7 cellular contexts compared by ENCODE assay signal in genomic region chr10:132335189-132336063, GRCh38.
DNase-seq lines count a peak whose midpoint lies in the region; ATAC-seq lines count a peak whose summit lies in the region.

No MANE protein-coding gene starts in this region.

- H3K9me3 Mint-ChIP-seq in stimulated activated effector memory CD8-positive, alpha-beta T cell treated with anti-CD3 and anti-CD28 coated beads, Interleukin-12 subunit alpha, Interleukin-12 subunit beta, amount 100 ng/mL, for 72 hours = no peaks in the 10 kb centered on the region

- ATAC-seq in HG03103 (IDR thresholded peaks at IDR 0.05; ENCODE audit: low read depth, unreplicated experiment) = peak; percentile 53
- no peak for ATAC-seq in stimulated activated effector memory CD8-positive, alpha-beta T cell treated with anti-CD3 and anti-CD28 coated beads, Interleukin-12 subunit alpha, Interleukin-12 subunit beta, amount 100 ng/mL, for 72 hours

- no peak overlapping the region for H3K27ac Mint-ChIP-seq in stimulated activated effector memory CD8-positive, alpha-beta T cell treated with anti-CD3 and anti-CD28 coated beads, Interleukin-12 subunit alpha, Interleukin-12 subunit beta, amount 100 ng/mL, for 72 hours

- peaks cover 41% of the 10 kb centered on the region for H3K4me1 Mint-ChIP-seq in stimulated activated effector memory CD8-positive, alpha-beta T cell treated with anti-CD3 and anti-CD28 coated beads, Interleukin-12 subunit alpha, Interleukin-12 subunit beta, amount 100 ng/mL, for 72 hours

- peak overlapping the region; percentile 75 for H3K4me3 Mint-ChIP-seq in stimulated activated effector memory CD8-positive, alpha-beta T cell treated with anti-CD3 and anti-CD28 coated beads, Interleukin-12 subunit alpha, Interleukin-12 subunit beta, amount 100 ng/mL, for 72 hours

- DNase-seq in GM19238 (ENCODE audit: insufficient read length, low spot score) = peak; percentile 51
- peak; percentile 70 for DNase-seq in amniotic epithelial cell (ENCODE audit: low read depth)
- DNase-seq in stimulated activated effector memory CD8-positive, alpha-beta T cell treated with anti-CD3 and anti-CD28 coated beads, Interleukin-12 subunit alpha, Interleukin-12 subunit beta, amount 100 ng/mL, for 72 hours (ENCODE audit: low spot score in 2 of 2) = no peak
- no peak for DNase-seq in SW480 (ENCODE audit: low spot score)
- DNase-seq in dedifferentiated amniotic fluid mesenchymal stem cell (ENCODE audit: extremely low spot score) = no peak
- no peak for DNase-seq in NCI-H146 (lab: John Stamatoyannopoulos, UW)

- H3K36me3 Mint-ChIP-seq in stimulated activated effector memory CD8-positive, alpha-beta T cell treated with anti-CD3 and anti-CD28 coated beads, Interleukin-12 subunit alpha, Interleukin-12 subunit beta, amount 100 ng/mL, for 72 hours = peaks cover 30% of the 10 kb centered on the region

Comparison
In these comparisons a context has a peak if more than half of its experiments do, and no peak if none do; other contexts are left out.
1. DNase-seq: peak in GM19238 (single experiment) and amniotic epithelial cell (single experiment); none in stimulated activated effector memory CD8-positive, alpha-beta T cell treated with anti-CD3 and anti-CD28 coated beads, Interleukin-12 subunit alpha, Interleukin-12 subunit beta, amount 100 ng/mL, for 72 hours (0 of 2), SW480 (single experiment), dedifferentiated amniotic fluid mesenchymal stem cell (single experiment) and NCI-H146 (single experiment).